9 cellular contexts compared by ENCODE assay signal in the genomic region with DNA sequence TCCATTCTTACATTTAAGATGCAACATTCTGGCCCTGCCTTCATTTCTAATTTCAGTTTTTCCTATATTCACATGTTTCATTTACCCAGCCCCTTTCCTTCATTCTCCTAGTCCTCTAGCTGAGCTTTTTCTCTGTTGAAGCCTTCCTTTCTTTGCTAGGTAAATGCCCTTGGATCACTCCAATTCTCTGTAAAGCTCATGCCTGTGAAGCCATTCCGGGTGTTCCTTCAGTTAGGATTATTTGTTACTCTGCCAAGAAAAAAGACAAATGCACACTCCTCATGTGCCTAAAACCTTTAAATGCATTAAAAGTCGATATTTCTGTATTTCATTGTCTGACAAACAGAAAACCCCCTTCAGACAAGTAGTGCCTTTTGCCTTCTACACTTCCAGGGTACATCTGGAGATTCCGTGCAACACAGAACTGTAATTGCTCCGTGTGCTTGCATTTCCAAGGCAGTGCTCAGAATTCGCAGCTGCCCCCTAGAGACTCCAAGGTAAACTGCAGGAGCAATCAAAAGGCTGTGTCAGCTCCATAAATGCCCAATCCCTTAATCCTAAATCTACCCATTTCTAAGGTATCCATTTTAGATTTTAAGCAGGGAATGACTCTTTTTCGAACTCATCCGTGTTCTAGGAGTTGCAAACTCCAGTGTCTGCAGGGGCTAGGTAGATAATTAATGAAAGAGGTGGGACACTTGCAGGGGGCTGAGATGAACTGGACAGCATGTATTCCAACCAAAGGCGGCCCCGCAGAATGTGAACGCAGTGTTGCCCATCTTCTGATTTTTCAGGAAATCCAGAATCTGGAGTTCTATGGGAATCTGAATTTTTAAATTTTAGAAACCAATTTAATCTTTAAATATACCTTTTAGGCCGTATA.
DNase-seq lines count a peak whose midpoint lies in the region; ATAC-seq and TF ChIP-seq lines count a peak whose summit lies in the region.
"Had no signal": no experiment of that assay in that cellular context is flagged by ENCODE, and none has a peak within 500 bp of the region (broad histone marks: within the 10 kb centered on the region; RNA-seq: fewer than 3 reads in every experiment).

No MANE protein-coding gene starts in this region.

- no peak overlapping the region for H3K9ac ChIP-seq in mesendoderm (ENCODE audit: low read length)

- no peak overlapping the region for H2BK120ac ChIP-seq in mesendoderm (ENCODE audit: low read depth, low read length)

- no peak overlapping the region for H3K27ac Mint-ChIP-seq in type B pancreatic cell

- DNase-seq in COLO829 (ENCODE audit: low spot score) (peak; percentile 56), HuH-7 (ENCODE audit: low spot score) (peak; percentile 23), SJCRH30 (peak; percentile 27 to 72), epidermal melanocyte (ENCODE audit: insufficient read length, low spot score) (peak; percentile 51), mesendoderm (peak; percentile 74), type B pancreatic cell (ENCODE audit: extremely low spot score, unreplicated experiment) (no peak), omental fat pad (ENCODE audit: low spot score) (no peak)

- no peaks in the 10 kb centered on the region for H3K9me3 ChIP-seq in SJCRH30 (replicated peaks)

- no peak overlapping the region for H3K23ac ChIP-seq in mesendoderm (ENCODE audit: low read length)

- no peak overlapping the region for H2AK5ac ChIP-seq in mesendoderm (ENCODE audit: low read length)

- no peaks in the 10 kb centered on the region for H3K79me1 ChIP-seq in mesendoderm (ENCODE audit: low read length)

- H3K27ac ChIP-seq in SJCRH30 (no peak overlapping the region), mesendoderm (ENCODE audit: low read depth, low read length) (no peak overlapping the region)
- H3K27ac ChIP-seq: skin epidermis had no signal

- H3K27me3 Mint-ChIP-seq in type B pancreatic cell: peaks cover 50% of the 10 kb centered on the region

- TF ChIP-seq CTCF in type B pancreatic cell (conservative IDR thresholded peaks at IDR 0.05) (peak; percentile 86), omental fat pad (IDR thresholded peaks at IDR 0.05) (peak in 1 of 3 donors; percentile 37)

- no peak overlapping the region for H4K8ac ChIP-seq in mesendoderm (ENCODE audit: low read depth, low read length)

- no peak overlapping the region for H3K4me3 Mint-ChIP-seq in type B pancreatic cell

- H3K4me2 ChIP-seq in mesendoderm (ENCODE audit: low read length): no peak overlapping the region

- H2BK5ac ChIP-seq in mesendoderm (ENCODE audit: low read length): no peak overlapping the region

- no peak overlapping the region for H3K18ac ChIP-seq in mesendoderm (ENCODE audit: low read length)

- no peaks in the 10 kb centered on the region for H3K79me2 ChIP-seq in mesendoderm (ENCODE audit: control insufficient read depth, insufficient read depth, low read length)

- no peaks in the 10 kb centered on the region for H3K36me3 ChIP-seq in SJCRH30
- no peaks in the 10 kb centered on the region for H3K36me3 ChIP-seq in mesendoderm (ENCODE audit: control insufficient read depth, insufficient read depth, low read length)

- ATAC-seq in GM19023 (IDR thresholded peaks at IDR 0.05; ENCODE audit: unreplicated experiment) (peak; percentile 62), omental fat pad (ENCODE audit: low FRiP score) (no peak)

- no peaks in the 10 kb centered on the region for H3K9me3 Mint-ChIP-seq in type B pancreatic cell

- no peaks in the 10 kb centered on the region for H3K4me1 Mint-ChIP-seq in type B pancreatic cell (ENCODE audit: unreplicated experiment)

- no peaks in the 10 kb centered on the region for H3K36me3 Mint-ChIP-seq in type B pancreatic cell

- H3K27me3 ChIP-seq in SJCRH30 (no peaks in the 10 kb centered on the region), mesendoderm (ENCODE audit: insufficient read depth, low read length, poor library complexity) (no peaks in the 10 kb centered on the region)

- H3K4ac ChIP-seq in mesendoderm (ENCODE audit: low read depth, low read length): no peak overlapping the region

- H2BK15ac ChIP-seq in mesendoderm (replicated peaks; ENCODE audit: low read depth): no peak overlapping the region

- H3K4me3 ChIP-seq in SJCRH30 (no peak overlapping the region), mesendoderm (ENCODE audit: low read length) (no peak overlapping the region)
- H3K4me3 ChIP-seq: skin epidermis had no signal

- H3K4me1 ChIP-seq in SJCRH30 (no peaks in the 10 kb centered on the region), mesendoderm (ENCODE audit: control insufficient read depth, low read depth, low read length) (no peaks in the 10 kb centered on the region)

- no peak overlapping the region for H4K5ac ChIP-seq in mesendoderm (ENCODE audit: low read length)

- WGBS in mesendoderm (ENCODE audit: extremely low coverage, insufficient coverage, low lambda C conversion rate): no CpG with 5 or more reads among the region's 11 CpGs

- no peak overlapping the region for H3K56ac ChIP-seq in mesendoderm (ENCODE audit: low read length)

Comparison
In these comparisons a context has a peak if more than half of its experiments do, and no peak if none do; other contexts are left out.
1. DNase-seq: peak in COLO829 (single experiment), HuH-7 (single experiment), SJCRH30 (2 of 2), epidermal melanocyte (single experiment) and mesendoderm (single experiment); none in type B pancreatic cell (single experiment) and omental fat pad (single experiment).